In genomic region chr4:77156912-77157858, GRCh38 we compare ENCODE assay signal across 8 cellular contexts. TPM values are rescaled to one million over a fixed set of nuclear protein-coding genes. Genes with fewer than 3 reads are reported as not detected.
DNase-seq lines count a peak whose midpoint lies in the region; ATAC-seq and TF ChIP-seq lines count a peak whose summit lies in the region.

CCNG2 (plus strand) TSS chr4:77157207; CDS start chr4:77158533, 1,326 bp downstream.

- H3K79me1 ChIP-seq in mesendoderm (ENCODE audit: low read length), result no peaks in the 10 kb centered on the region

- H2AK5ac ChIP-seq in mesendoderm (ENCODE audit: low read length), result no peak within 1 kb of the TSS

- H3K4me1 Mint-ChIP-seq in activated CD8-positive, alpha-beta T cell treated with anti-CD3 and anti-CD28 coated beads, Interleukin-2, amount 10 ng/mL, durations not matched to agents 7 days and 5 days (ENCODE audit: low read depth), result peaks cover 60% of the 10 kb centered on the region

- H3K18ac ChIP-seq in mesendoderm (ENCODE audit: low read length), result peak within 1 kb of the TSS; percentile 86

- H2BK120ac ChIP-seq in mesendoderm (ENCODE audit: low read depth, low read length), result peak within 1 kb of the TSS; percentile 90

- H2BK15ac ChIP-seq in mesendoderm (replicated peaks; ENCODE audit: low read depth), result no peak within 1 kb of the TSS

- TF ChIP-seq CTCF in AG04449 (IDR thresholded peaks at IDR 0.05; ENCODE audit: insufficient read depth, low read length, missing control alignments), result no peak

- POLR2A ChIA-PET in AG04449 (lab: Yijun Ruan, JAX), result interaction anchor here (0.8 to 1.6 kb wide), 4 partner anchors 10 to 84 kb away, joined by 4 to 6 read pairs (median 4); partner anchors contain the start of gene CCNI
- POLR2A ChIA-PET in activated CD8-positive, alpha-beta T cell treated with anti-CD3 and anti-CD28 coated beads, Interleukin-2, amount 10 ng/mL, durations not matched to agents 7 days and 5 days (lab: Charles Lee), result interaction anchor here (0.6 to 7.6 kb wide), 12 partner anchors 12 to 210 kb away, joined by 3 to 73 read pairs (median 4); partner anchors contain the start of gene CCNI

- peak within 1 kb of the TSS; percentile 96 for H3K4me3 ChIP-seq in AG04449 (ENCODE audit: low read depth, low read length)
- H3K4me3 ChIP-seq in mesendoderm (ENCODE audit: low read length), result peak within 1 kb of the TSS; percentile 87

- H3K4me2 ChIP-seq in mesendoderm (ENCODE audit: low read length), result peak within 1 kb of the TSS; percentile 77

- no peaks in the 10 kb centered on the region for H3K27me3 ChIP-seq in mesendoderm (ENCODE audit: insufficient read depth, low read length, poor library complexity)

- peaks cover 2% of the 10 kb centered on the region for H3K36me3 ChIP-seq in mesendoderm (ENCODE audit: control insufficient read depth, insufficient read depth, low read length)

- peak within 1 kb of the TSS; percentile 94 for H3K9ac ChIP-seq in mesendoderm (ENCODE audit: low read length)

- H3K4me1 ChIP-seq in mesendoderm (ENCODE audit: control insufficient read depth, low read depth, low read length), result no peaks in the 10 kb centered on the region

- DNase-seq in AG04449 (ENCODE audit: low read depth, low spot score) (no peak), NCI-H774 (lab: John Stamatoyannopoulos, UW) (peak; percentile 92), mesendoderm (peak; percentile 66)
- peak; percentile 88 for DNase-seq in activated CD8-positive, alpha-beta T cell treated with anti-CD3 and anti-CD28 coated beads, Interleukin-2, amount 10 ng/mL, durations not matched to agents 7 days and 5 days
- peak; percentile 88 for DNase-seq in effector CD4-positive, alpha-beta T cell
- DNase-seq in stimulated activated CD8-positive, alpha-beta memory T cell treated with anti-CD3 and anti-CD28 coated beads, Interleukin-12 subunit alpha, Interleukin-12 subunit beta, amount 100 ng/mL, for 4 hours (ENCODE audit: low read depth), result peak; percentile 76

- peak within 1 kb of the TSS; percentile 84 for H3K4me3 Mint-ChIP-seq in activated CD8-positive, alpha-beta T cell treated with anti-CD3 and anti-CD28 coated beads, Interleukin-2, amount 10 ng/mL, durations not matched to agents 7 days and 5 days

- peak within 1 kb of the TSS; percentile 100 for H2BK5ac ChIP-seq in mesendoderm (ENCODE audit: low read length)

- H3K36me3 Mint-ChIP-seq in activated CD8-positive, alpha-beta T cell treated with anti-CD3 and anti-CD28 coated beads, Interleukin-2, amount 10 ng/mL, durations not matched to agents 7 days and 5 days (ENCODE audit: low read depth), result peaks cover 23% of the 10 kb centered on the region

- no peaks in the 10 kb centered on the region for H3K9me3 Mint-ChIP-seq in activated CD8-positive, alpha-beta T cell treated with anti-CD3 and anti-CD28 coated beads, Interleukin-2, amount 10 ng/mL, durations not matched to agents 7 days and 5 days (ENCODE audit: insufficient read depth)

- peak within 1 kb of the TSS; percentile 90 for H3K4ac ChIP-seq in mesendoderm (ENCODE audit: low read depth, low read length)

- CTCF ChIA-PET in AG04449 (lab: Yijun Ruan, JAX), result interaction anchor here (1.4 to 5.2 kb wide), 4 partner anchors 18 to 84 kb away, joined by 3 to 20 read pairs (median 7); no protein-coding TSS in a partner anchor
- CTCF ChIA-PET in activated CD8-positive, alpha-beta T cell treated with anti-CD3 and anti-CD28 coated beads, Interleukin-2, amount 10 ng/mL, durations not matched to agents 7 days and 5 days (lab: Charles Lee), result interaction anchor here (0.6 to 8.2 kb wide), 7 partner anchors 9 to 105 kb away, joined by 3 to 59 read pairs (median 8); no protein-coding TSS in a partner anchor

- H3K27ac ChIP-seq in mesendoderm (ENCODE audit: low read depth, low read length), result peak within 1 kb of the TSS; percentile 98

- H3K27me3 Mint-ChIP-seq in activated CD8-positive, alpha-beta T cell treated with anti-CD3 and anti-CD28 coated beads, Interleukin-2, amount 10 ng/mL, durations not matched to agents 7 days and 5 days (ENCODE audit: low read depth), result no peaks in the 10 kb centered on the region

- no peak within 1 kb of the TSS for H4K8ac ChIP-seq in mesendoderm (ENCODE audit: low read depth, low read length)

- H3K56ac ChIP-seq in mesendoderm (ENCODE audit: low read length), result peak within 1 kb of the TSS; percentile 100

- H3K23ac ChIP-seq in mesendoderm (ENCODE audit: low read length), result peak within 1 kb of the TSS; percentile 92

- H4K5ac ChIP-seq in mesendoderm (ENCODE audit: low read length), result no peak within 1 kb of the TSS

- H3K27ac Mint-ChIP-seq in activated CD8-positive, alpha-beta T cell treated with anti-CD3 and anti-CD28 coated beads, Interleukin-2, amount 10 ng/mL, durations not matched to agents 7 days and 5 days, result peak within 1 kb of the TSS; percentile 93

- WGBS in mesendoderm (ENCODE audit: extremely low coverage, insufficient coverage, low lambda C conversion rate), result no CpG with 5 or more reads among the region's 94 CpGs

- ATAC-seq in GM19035 (IDR thresholded peaks at IDR 0.05; ENCODE audit: unreplicated experiment), result peak; percentile 28
- peak; percentile 28 for ATAC-seq in HG03354 (IDR thresholded peaks at IDR 0.05; ENCODE audit: poor library complexity, severe bottlenecking, unreplicated experiment)
- peak; percentile 44 for ATAC-seq in activated CD8-positive, alpha-beta T cell treated with anti-CD3 and anti-CD28 coated beads, Interleukin-2, amount 10 ng/mL, durations not matched to agents 7 days and 5 days

- H3K79me2 ChIP-seq in mesendoderm (ENCODE audit: control insufficient read depth, insufficient read depth, low read length), result peaks cover 10% of the 10 kb centered on the region

RNA-seq across cellular contexts. Expression of gene CCNG2, which starts in this region (rescaled TPM):
- 10 to 100 TPM; 26.9 TPM for total RNA-seq in activated CD8-positive, alpha-beta T cell treated with anti-CD3 and anti-CD28 coated beads, Interleukin-2, amount 10 ng/mL, durations not matched to agents 7 days and 5 days
- 4.4 TPM for polyA plus RNA-seq in mesendoderm (2013, experiment 1 of 2)
- 3.6 TPM for polyA plus RNA-seq in mesendoderm (2013, experiment 2 of 2)
